Comparison of ENCODE assay signal across 22 cellular contexts in genomic region chr17:29451338-29451737, GRCh38.
DNase-seq lines count a peak whose midpoint lies in the region; ATAC-seq and TF ChIP-seq lines count a peak whose summit lies in the region.
"Had no signal": no experiment of that assay in that cellular context is flagged by ENCODE, and none has a peak within 500 bp of the region (broad histone marks: within the 10 kb centered on the region; RNA-seq: fewer than 3 reads in every experiment).

No MANE protein-coding gene starts in this region.

- no peaks in the 10 kb centered on the region for H3K27me3 Mint-ChIP-seq in activated naive CD4-positive, alpha-beta T cell treated with anti-CD3 and anti-CD28 coated beads, Interleukin-2, amount 50 U/mL, for 24 hours
- no peaks in the 10 kb centered on the region for H3K27me3 Mint-ChIP-seq in Caco-2 (ENCODE audit: insufficient read depth, unreplicated experiment)
- H3K27me3 Mint-ChIP-seq in osteocyte (ENCODE audit: unreplicated experiment), result no peaks in the 10 kb centered on the region
- H3K27me3 Mint-ChIP-seq: activated T-cell treated with anti-CD3 and anti-CD28 coated beads, Interleukin-2, amount 50 U/mL, for 24 hours had no signal

- no peak for TF ChIP-seq EP300 in esophagus muscularis mucosa (IDR thresholded peaks at IDR 0.05)

- H3K27me3 ChIP-seq in Caco-2 (replicated peaks; ENCODE audit: control insufficient read depth, insufficient read depth, low read length) (no peaks in the 10 kb centered on the region), esophagus muscularis mucosa (no peaks in the 10 kb centered on the region)
- H3K27me3 ChIP-seq: BLaER1 treated with 17β-estradiol and CSF1 and Interleukin-3, amounts not matched to agents 10 nM and 100 nM; body of pancreas; neural progenitor cell had no signal

- H3K4me3 ChIP-seq in Caco-2 (ENCODE audit: low read depth, low read length) (no peak overlapping the region), esophagus muscularis mucosa (no peak overlapping the region)
- H3K4me3 ChIP-seq: BLaER1 treated with 17β-estradiol and CSF1 and Interleukin-3, amounts not matched to agents 10 nM and 100 nM; body of pancreas; neural progenitor cell; smooth muscle cell had no signal

- peak overlapping the region; percentile 76 for H3K27ac Mint-ChIP-seq in activated naive CD4-positive, alpha-beta T cell treated with anti-CD3 and anti-CD28 coated beads, Interleukin-2, amount 50 U/mL, for 24 hours
- H3K27ac Mint-ChIP-seq in Caco-2 (ENCODE audit: unreplicated experiment) (peak overlapping the region; percentile 9), osteocyte (ENCODE audit: unreplicated experiment) (peak overlapping the region; percentile 3)
- H3K27ac Mint-ChIP-seq: neural progenitor cell had no signal

- WGBS in esophagus muscularis mucosa, result 70% methylated on average over 2 of the region's 2 CpGs

- H3K36me3 Mint-ChIP-seq in activated naive CD4-positive, alpha-beta T cell treated with anti-CD3 and anti-CD28 coated beads, Interleukin-2, amount 50 U/mL, for 24 hours, result peaks cover 20% of the 10 kb centered on the region
- H3K36me3 Mint-ChIP-seq in Caco-2 (ENCODE audit: insufficient read depth, unreplicated experiment) (peaks cover 48% of the 10 kb centered on the region), osteocyte (ENCODE audit: unreplicated experiment) (peaks cover 25% of the 10 kb centered on the region)

- BruUV-seq in Caco-2 (replicated peaks; lab: Mats Ljungman, UMichigan), result no TSS peak

- CTCF ChIA-PET in Caco-2 (lab: Charles Lee), result interaction anchor here (0.6 kb wide), 1 partner anchor 139 kb away, joined by 9 read pairs; no protein-coding TSS in a partner anchor

- POLR2A ChIA-PET in Caco-2 (lab: Charles Lee), result no interaction called here

- H3K4me3 Mint-ChIP-seq in activated naive CD4-positive, alpha-beta T cell treated with anti-CD3 and anti-CD28 coated beads, Interleukin-2, amount 50 U/mL, for 24 hours, result no peak overlapping the region
- H3K4me3 Mint-ChIP-seq in Caco-2 (ENCODE audit: unreplicated experiment) (no peak overlapping the region), osteocyte (ENCODE audit: unreplicated experiment) (no peak overlapping the region)
- H3K4me3 Mint-ChIP-seq: activated T-cell treated with anti-CD3 and anti-CD28 coated beads, Interleukin-2, amount 50 U/mL, for 24 hours; neural progenitor cell had no signal

- intact Hi-C loops in Caco-2 (cut with micrococcal nuclease; ENCODE audit: unreplicated experiment), result no loop called here
- intact Hi-C loops in esophagus muscularis mucosa (cut with DNase I), result no loop called here

- H3K9me3 ChIP-seq in Caco-2 (no peaks in the 10 kb centered on the region), esophagus muscularis mucosa (no peaks in the 10 kb centered on the region)
- H3K9me3 ChIP-seq: body of pancreas had no signal

- no peak for TF ChIP-seq CTCF in Caco-2 (IDR thresholded peaks at IDR 0.05; ENCODE audit: insufficient read depth in 1 of 2, low read depth in 1 of 2, low read length in 1 of 2, severe bottlenecking in 1 of 2, unreplicated experiment in 1 of 2)
- no peak for TF ChIP-seq CTCF in osteocyte (IDR thresholded peaks at IDR 0.05)
- no peak for TF ChIP-seq CTCF in esophagus muscularis mucosa (IDR thresholded peaks at IDR 0.05)

- TF ChIP-seq POLR2A in esophagus muscularis mucosa (IDR thresholded peaks at IDR 0.05; ENCODE audit: low read depth), result no peak

- no peak overlapping the region for H3K27ac ChIP-seq in esophagus muscularis mucosa (replicated peaks in 1 of 4)
- H3K27ac ChIP-seq: BLaER1 treated with 17β-estradiol and CSF1 and Interleukin-3, amounts not matched to agents 10 nM and 100 nM; body of pancreas; neural progenitor cell had no signal

- no peak for ATAC-seq in GM21447 (IDR thresholded peaks at IDR 0.05; ENCODE audit: unreplicated experiment)
- ATAC-seq: activated CD4-positive, CD25-positive, alpha-beta regulatory T cell treated with anti-CD3 and anti-CD28 coated beads, Interleukin-2, amount 50 U/mL, for 24 hours; body of pancreas; stimulated activated naive CD8-positive, alpha-beta T cell treated with anti-CD3 and anti-CD28 coated beads, Interleukin-15, Interleukin-2, amounts not matched to agents 100 U/mL and 50 U/mL, for 24 hours had no signal

- peaks cover 47% of the 10 kb centered on the region for H3K4me1 Mint-ChIP-seq in activated naive CD4-positive, alpha-beta T cell treated with anti-CD3 and anti-CD28 coated beads, Interleukin-2, amount 50 U/mL, for 24 hours
- H3K4me1 Mint-ChIP-seq in Caco-2 (ENCODE audit: low read depth, unreplicated experiment), result peaks cover 9% of the 10 kb centered on the region
- H3K4me1 Mint-ChIP-seq in osteocyte (ENCODE audit: unreplicated experiment), result peaks cover 13% of the 10 kb centered on the region

- DNase-seq in activated naive CD4-positive, alpha-beta T cell (lab: John Stamatoyannopoulos, UW), result no peak
- DNase-seq in Caco-2 (no peak), cerebellum (ENCODE audit: low spot score) (peak; percentile 82), osteocyte (ENCODE audit: extremely low spot score, unreplicated experiment) (no peak), esophagus muscularis mucosa (ENCODE audit: extremely low spot score) (no peak), activated gamma-delta T cell (lab: John Stamatoyannopoulos, UW) (no peak)
- DNase-seq: activated T-cell treated with anti-CD3 and anti-CD28 coated beads, Interleukin-2, amount 50 U/mL, for 24 hours; body of pancreas; dermis blood vessel endothelial cell; GF-D8; H7; head of caudate nucleus; NCI-H1436; NCI-H2107; stimulated activated CD4-positive, alpha-beta T cell treated with anti-CD3 and anti-CD28 coated beads, Interleukin-2, amount 100 ng/mL, for 48 hours; stimulated activated naive CD8-positive, alpha-beta T cell treated with anti-CD3 and anti-CD28 coated beads, Interleukin-15, Interleukin-2, amounts not matched to agents 100 U/mL and 50 U/mL, for 24 hours had no signal

- H3K4me1 ChIP-seq in Caco-2, result peaks cover 10% of the 10 kb centered on the region
- H3K4me1 ChIP-seq in esophagus muscularis mucosa, result peaks cover 16 to 41% (median 30%) of the 10 kb centered on the region in 4 donors
- H3K4me1 ChIP-seq: neural progenitor cell had no signal

- no peaks in the 10 kb centered on the region for H3K9me3 Mint-ChIP-seq in activated naive CD4-positive, alpha-beta T cell treated with anti-CD3 and anti-CD28 coated beads, Interleukin-2, amount 50 U/mL, for 24 hours
- H3K9me3 Mint-ChIP-seq in Caco-2 (ENCODE audit: unreplicated experiment) (no peaks in the 10 kb centered on the region), osteocyte (ENCODE audit: unreplicated experiment) (no peaks in the 10 kb centered on the region)
- H3K9me3 Mint-ChIP-seq: activated T-cell treated with anti-CD3 and anti-CD28 coated beads, Interleukin-2, amount 50 U/mL, for 24 hours had no signal

- H3K36me3 ChIP-seq in Caco-2 (ENCODE audit: control insufficient read depth, insufficient read depth, low read length) (peaks cover 2% of the 10 kb centered on the region; the same call in 1 of the 2 replicates), esophagus muscularis mucosa (peaks cover 3 to 38% (median 22%) of the 10 kb centered on the region in 4 donors)

Comparison
In these comparisons a context has a peak if more than half of its experiments do, and no peak if none do; other contexts are left out.
1. H3K27ac Mint-ChIP-seq: peak in every context shown above with its lines; median percentile 76 in activated naive CD4-positive, alpha-beta T cell treated with anti-CD3 and anti-CD28 coated beads, Interleukin-2, amount 50 U/mL, for 24 hours; 9 in Caco-2; 3 in osteocyte.